8 cellular contexts compared by ENCODE assay signal in the genomic region with DNA sequence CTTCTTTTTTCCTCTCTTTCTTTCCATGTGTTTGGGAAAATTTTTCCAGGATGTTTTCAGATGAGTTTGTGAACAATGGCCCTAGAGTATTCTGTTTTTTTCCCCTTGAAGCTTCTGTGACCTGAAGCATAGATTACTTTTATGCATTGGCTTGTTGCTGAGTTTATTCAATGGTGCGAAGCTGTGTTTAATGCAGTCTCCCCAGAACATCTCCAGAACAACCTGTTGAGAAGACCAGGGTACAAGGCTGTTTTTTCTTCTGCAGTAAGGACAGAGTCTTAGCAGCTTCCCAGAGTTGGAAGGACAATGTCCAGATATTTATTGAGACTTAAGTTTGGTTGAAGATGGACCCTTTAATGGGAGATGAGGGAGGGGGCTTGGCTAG.
"Had no signal": no experiment of that assay in that cellular context is flagged by ENCODE, and none has a peak within 500 bp of the region (broad histone marks: within the 10 kb centered on the region; RNA-seq: fewer than 3 reads in every experiment).

No MANE protein-coding gene starts in this region.

- H3K36me3 Mint-ChIP-seq: IgD-negative memory B cell had no signal

- H3K4me2 ChIP-seq: KMS-11 had no signal

- H3K27me3 Mint-ChIP-seq: IgD-negative memory B cell had no signal

- H3K9ac ChIP-seq: GM23248, KMS-11 had no signal

- H2AFZ ChIP-seq: GM23248 had no signal

- H3K4me1 Mint-ChIP-seq: IgD-negative memory B cell had no signal

- H3K4me3 Mint-ChIP-seq: IgD-negative memory B cell had no signal

- H3K4me3 ChIP-seq: GM23248 had no signal

- DNase-seq: GM23248, H7, HCEC 1CT, Karpas-422, KBM-7 had no signal

- H3K27ac ChIP-seq: GM23248, HL-60, KMS-11 had no signal

- H3K27ac Mint-ChIP-seq: IgD-negative memory B cell had no signal
